ENCODE assay signal across 17 cellular contexts in the genomic region with DNA sequence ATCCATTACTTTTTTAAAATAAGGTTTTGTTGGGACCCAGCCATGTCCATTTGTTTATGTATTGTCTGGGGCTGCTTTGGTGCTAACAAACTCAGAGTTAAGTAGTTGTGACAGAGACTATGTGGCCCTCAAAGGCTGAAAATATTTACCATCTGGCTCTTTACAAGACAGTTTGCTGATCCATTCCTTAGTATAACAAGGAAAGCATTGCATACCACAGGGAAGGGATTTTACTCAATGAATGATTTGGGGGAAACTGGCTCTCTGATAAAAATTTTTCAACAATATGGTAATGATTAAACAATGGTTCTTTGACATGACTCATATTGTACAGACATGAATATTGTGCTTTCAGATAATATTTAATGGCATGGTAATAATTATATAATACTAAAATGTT.
"Had no signal": no experiment of that assay in that cellular context is flagged by ENCODE, and none has a peak within 500 bp of the region (broad histone marks: within the 10 kb centered on the region; RNA-seq: fewer than 3 reads in every experiment).

No MANE protein-coding gene starts in this region.

- H3K4me1 Mint-ChIP-seq: activated naive CD8-positive, alpha-beta T cell treated with anti-CD3 and anti-CD28 coated beads, Interleukin-2, amount 50 U/mL, for 24 hours; stimulated activated effector memory CD8-positive, alpha-beta T cell treated with anti-CD3 and anti-CD28 coated beads, Interleukin-12 subunit alpha, Interleukin-12 subunit beta, amount 100 ng/mL, for 72 hours had no signal

- FAIRE-seq: astrocyte had no signal

- H3K36me3 ChIP-seq: cardiac muscle cell, transverse colon had no signal

- H3K27ac Mint-ChIP-seq: activated CD8-positive, alpha-beta T cell treated with anti-CD3 and anti-CD28 coated beads for 36 hours; activated naive CD8-positive, alpha-beta T cell treated with anti-CD3 and anti-CD28 coated beads, Interleukin-2, amount 50 U/mL, for 24 hours; activated T-cell treated with anti-CD3 and anti-CD28 coated beads, Interleukin-2, amount 50 U/mL, for 72 hours; naive B cell; progenitor cell of endocrine pancreas; stimulated activated effector memory CD8-positive, alpha-beta T cell treated with anti-CD3 and anti-CD28 coated beads, Interleukin-12 subunit alpha, Interleukin-12 subunit beta, amount 100 ng/mL, for 72 hours; T-helper 1 cell treated with Interleukin-12 subunit alpha and Interleukin-12 subunit beta and Interleukin-4 antibody, amounts not matched to agents 30 μg/mL and 1 μg/mL, for 36 hours had no signal

- H3K27ac ChIP-seq: cardiac muscle cell, transverse colon had no signal

- H3K4me1 ChIP-seq: transverse colon had no signal

- H3K27me3 ChIP-seq: cardiac muscle cell, transverse colon had no signal

- H3K4me3 ChIP-seq: cardiac muscle cell, lung, transverse colon had no signal

- H3K9me3 ChIP-seq: transverse colon had no signal

- H3K27me3 Mint-ChIP-seq: activated naive CD8-positive, alpha-beta T cell treated with anti-CD3 and anti-CD28 coated beads, Interleukin-2, amount 50 U/mL, for 24 hours; naive B cell had no signal

- H3K4me3 Mint-ChIP-seq: activated CD8-positive, alpha-beta T cell treated with anti-CD3 and anti-CD28 coated beads for 36 hours; activated naive CD8-positive, alpha-beta T cell treated with anti-CD3 and anti-CD28 coated beads, Interleukin-2, amount 50 U/mL, for 24 hours; activated T-cell treated with anti-CD3 and anti-CD28 coated beads, Interleukin-2, amount 50 U/mL, for 72 hours; naive B cell; stimulated activated effector memory CD8-positive, alpha-beta T cell treated with anti-CD3 and anti-CD28 coated beads, Interleukin-12 subunit alpha, Interleukin-12 subunit beta, amount 100 ng/mL, for 72 hours; T-helper 1 cell treated with Interleukin-12 subunit alpha and Interleukin-12 subunit beta and Interleukin-4 antibody, amounts not matched to agents 30 μg/mL and 1 μg/mL, for 36 hours had no signal

- H3K36me3 Mint-ChIP-seq: stimulated activated effector memory CD8-positive, alpha-beta T cell treated with anti-CD3 and anti-CD28 coated beads, Interleukin-12 subunit alpha, Interleukin-12 subunit beta, amount 100 ng/mL, for 72 hours had no signal

- ATAC-seq: activated CD8-positive, alpha-beta T cell treated with anti-CD3 and anti-CD28 coated beads for 36 hours; activated naive CD8-positive, alpha-beta T cell treated with anti-CD3 and anti-CD28 coated beads, Interleukin-2, amount 50 U/mL, for 24 hours; activated T-cell treated with anti-CD3 and anti-CD28 coated beads, Interleukin-2, amount 50 U/mL, for 72 hours; left cardiac atrium; right cardiac atrium; stimulated activated effector memory CD8-positive, alpha-beta T cell treated with anti-CD3 and anti-CD28 coated beads, Interleukin-12 subunit alpha, Interleukin-12 subunit beta, amount 100 ng/mL, for 72 hours had no signal

- DNase-seq: activated CD4-positive, alpha-beta T cell treated with anti-CD3 and anti-CD28 coated beads for 4 hours; activated CD8-positive, alpha-beta memory T cell treated with anti-CD3 and anti-CD28 coated beads, Interleukin-2, amount 50 U/mL, for 4 hours; activated CD8-positive, alpha-beta T cell treated with anti-CD3 and anti-CD28 coated beads for 36 hours; activated naive CD4-positive, alpha-beta T cell; activated naive CD8-positive, alpha-beta T cell treated with anti-CD3 and anti-CD28 coated beads, Interleukin-2, amount 50 U/mL, for 24 hours; activated T-cell treated with anti-CD3 and anti-CD28 coated beads, Interleukin-2, amount 50 U/mL, for 72 hours; glutamatergic neuron; left cardiac atrium; naive B cell; right cardiac atrium; transverse colon had no signal
